12 cellular contexts compared by ENCODE assay signal in genomic region chr7:20408467-20408826, GRCh38.
DNase-seq lines count a peak whose midpoint lies in the region; ATAC-seq, FAIRE-seq and TF ChIP-seq lines count a peak whose summit lies in the region.
"Had no signal": no experiment of that assay in that cellular context is flagged by ENCODE, and none has a peak within 500 bp of the region (broad histone marks: within the 10 kb centered on the region; RNA-seq: fewer than 3 reads in every experiment).

No MANE protein-coding gene starts in this region.

- no peaks in the 10 kb centered on the region for H3K9me3 ChIP-seq in K562 (replicated peaks; ENCODE audit: control insufficient read depth, insufficient read depth, low read depth, low read length)
- H3K9me3 ChIP-seq: right lobe of liver, SJSA1 had no signal

- 0% methylated on average over 2 of the region's 2 CpGs for WGBS in K562 (ENCODE audit: insufficient coverage, low coverage, missing lambda C conversion rate)

- H3K9ac ChIP-seq in K562 (ENCODE audit: insufficient read depth in 1 of 2, low read depth in 2 of 2, low read length in 2 of 2): no peak overlapping the region

- no peak for TF ChIP-seq POLR2A in K562 (conservative IDR thresholded peaks at IDR 0.05)

- intact Hi-C loops in K562 (cut with micrococcal nuclease): no loop called here

- H3K4me2 ChIP-seq in K562 (ENCODE audit: insufficient read depth, low read length): no peak overlapping the region

- no peak for TF ChIP-seq EP300 in K562 (IDR thresholded peaks at IDR 0.05; ENCODE audit: low read length)

- no peak for FAIRE-seq in K562 (lab: Jason Lieb, UNC)
- FAIRE-seq: endometrium had no signal

- POLR2A ChIA-PET in K562 (lab: Yijun Ruan, JAX): no interaction called here

- DNase-seq in AG08395 (ENCODE audit: low spot score) (peak; percentile 41), LHCN-M2 (ENCODE audit: low read depth) (peak; percentile 71), K562 (ENCODE audit: extremely low read depth in 1 of 4, low spot score in 3 of 4) (no peak), iris pigment epithelial cell (ENCODE audit: low read depth) (peak; percentile 45), NCI-H146 treated with DMSO at 0.1 percent for 48 hours (lab: John Stamatoyannopoulos, UW; ENCODE audit: unreplicated experiment) (no peak), NCI-H526 (lab: John Stamatoyannopoulos, UW) (no peak)
- DNase-seq: CD4-positive, alpha-beta T cell; right lobe of liver had no signal

- no peaks in the 10 kb centered on the region for H3K79me2 ChIP-seq in K562 (ENCODE audit: control insufficient read depth, insufficient read depth, low read length)

- H4K20me1 ChIP-seq in K562 (replicated peaks; ENCODE audit: control insufficient read depth, insufficient read depth, low read length): no peaks in the 10 kb centered on the region

- no peak overlapping the region for H3K27ac ChIP-seq in K562 (ENCODE audit: extremely low read depth, low read depth, low read length)
- H3K27ac ChIP-seq: right lobe of liver, SJSA1 had no signal

- H3K4me3 ChIP-seq in K562: no peak overlapping the region
- H3K4me3 ChIP-seq: right lobe of liver, SJSA1 had no signal

- H3K36me3 ChIP-seq in K562 (ENCODE audit: control insufficient read depth, insufficient read depth, low read length): no peaks in the 10 kb centered on the region
- H3K36me3 ChIP-seq: right lobe of liver, SJSA1 had no signal

- CTCF ChIA-PET in K562 (lab: Yijun Ruan, JAX; ENCODE audit: low intra/inter-chr PET ratio): no interaction called here

- no peak for TF ChIP-seq CTCF in K562 (IDR thresholded peaks at IDR 0.05 in 2 of 3, conservative IDR thresholded peaks at IDR 0.05 in 1 of 3; ENCODE audit: insufficient read depth in 2 of 3, low read depth in 1 of 3, low read length in 3 of 3)

- H3K27me3 ChIP-seq in K562 (ENCODE audit: control insufficient read depth in 2 of 2, insufficient read depth in 2 of 2, low read length in 2 of 2): no peaks in the 10 kb centered on the region
- H3K27me3 ChIP-seq: right lobe of liver, SJSA1 had no signal

- in situ Hi-C loops in K562 (cut with MboI): no loop called here

- no peaks in the 10 kb centered on the region for H3K9me1 ChIP-seq in K562 (ENCODE audit: control insufficient read depth, insufficient read depth, low read length)

- no peak for TF ChIP-seq RAD21 in K562 (CRISPR knock-in tag; conservative IDR thresholded peaks at IDR 0.05 in 1 of 2, IDR thresholded peaks at IDR 0.05 in 1 of 2)

- BruUV-seq in K562 (replicated peaks; lab: Mats Ljungman, UMichigan): no TSS peak

- no peak overlapping the region for H2AFZ ChIP-seq in K562 (ENCODE audit: low read depth, low read length)

- ATAC-seq in K562: no peak
- ATAC-seq in HG02852 (IDR thresholded peaks at IDR 0.05; ENCODE audit: unreplicated experiment): no peak
- ATAC-seq in GM19467 (IDR thresholded peaks at IDR 0.05; ENCODE audit: unreplicated experiment): no peak

- no peaks in the 10 kb centered on the region for H3K4me1 ChIP-seq in K562 (replicated peaks in 1 of 2; ENCODE audit: control insufficient read depth in 2 of 2, insufficient read depth in 2 of 2, low read length in 2 of 2)
- H3K4me1 ChIP-seq: right lobe of liver, SJSA1 had no signal

TF ChIP-seq in K562, 482 proteins besides CTCF, POLR2A, EP300 and RAD21:
- no peak for TF ChIP-seq EP400 (IDR thresholded peaks at IDR 0.05)
- 0 out of 2 replicates have a peak, but pooled peaks have one; percentile 15 for TF ChIP-seq CEBPB (tag; IDR thresholded peaks at IDR 0.05)
- TF ChIP-seq, protein P1, sequence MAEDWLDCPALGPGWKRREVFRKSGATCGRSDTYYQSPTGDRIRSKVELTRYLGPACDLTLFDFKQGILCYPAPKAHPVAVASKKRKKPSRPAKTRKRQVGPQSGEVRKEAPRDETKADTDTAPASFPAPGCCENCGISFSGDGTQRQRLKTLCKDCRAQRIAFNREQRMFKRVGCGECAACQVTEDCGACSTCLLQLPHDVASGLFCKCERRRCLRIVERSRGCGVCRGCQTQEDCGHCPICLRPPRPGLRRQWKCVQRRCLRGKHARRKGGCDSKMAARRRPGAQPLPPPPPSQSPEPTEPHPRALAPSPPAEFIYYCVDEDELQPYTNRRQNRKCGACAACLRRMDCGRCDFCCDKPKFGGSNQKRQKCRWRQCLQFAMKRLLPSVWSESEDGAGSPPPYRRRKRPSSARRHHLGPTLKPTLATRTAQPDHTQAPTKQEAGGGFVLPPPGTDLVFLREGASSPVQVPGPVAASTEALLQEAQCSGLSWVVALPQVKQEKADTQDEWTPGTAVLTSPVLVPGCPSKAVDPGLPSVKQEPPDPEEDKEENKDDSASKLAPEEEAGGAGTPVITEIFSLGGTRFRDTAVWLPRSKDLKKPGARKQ (CRISPR knock-in tag; IDR thresholded peaks at IDR 0.05): no peak
- TF ChIP-seq, protein P2, sequence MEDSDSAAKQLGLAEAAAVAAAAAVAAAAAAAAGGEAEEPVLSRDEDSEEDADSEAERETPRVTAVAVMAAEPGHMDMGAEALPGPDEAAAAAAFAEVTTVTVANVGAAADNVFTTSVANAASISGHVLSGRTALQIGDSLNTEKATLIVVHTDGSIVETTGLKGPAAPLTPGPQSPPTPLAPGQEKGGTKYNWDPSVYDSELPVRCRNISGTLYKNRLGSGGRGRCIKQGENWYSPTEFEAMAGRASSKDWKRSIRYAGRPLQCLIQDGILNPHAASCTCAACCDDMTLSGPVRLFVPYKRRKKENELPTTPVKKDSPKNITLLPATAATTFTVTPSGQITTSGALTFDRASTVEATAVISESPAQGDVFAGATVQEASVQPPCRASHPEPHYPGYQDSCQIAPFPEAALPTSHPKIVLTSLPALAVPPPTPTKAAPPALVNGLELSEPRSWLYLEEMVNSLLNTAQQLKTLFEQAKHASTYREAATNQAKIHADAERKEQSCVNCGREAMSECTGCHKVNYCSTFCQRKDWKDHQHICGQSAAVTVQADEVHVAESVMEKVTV (CRISPR knock-in tag; IDR thresholded peaks at IDR 0.05): no peak

Comparison
In these comparisons a context has a peak if more than half of its experiments do, and no peak if none do; other contexts are left out.
1. DNase-seq: peak in AG08395 (single experiment), LHCN-M2 (single experiment) and iris pigment epithelial cell (single experiment); none in K562 (0 of 4), NCI-H146 treated with DMSO at 0.1 percent for 48 hours (single experiment) and NCI-H526 (0 of 2).